Comparison of ENCODE assay signal across 25 cellular contexts in the genomic region with DNA sequence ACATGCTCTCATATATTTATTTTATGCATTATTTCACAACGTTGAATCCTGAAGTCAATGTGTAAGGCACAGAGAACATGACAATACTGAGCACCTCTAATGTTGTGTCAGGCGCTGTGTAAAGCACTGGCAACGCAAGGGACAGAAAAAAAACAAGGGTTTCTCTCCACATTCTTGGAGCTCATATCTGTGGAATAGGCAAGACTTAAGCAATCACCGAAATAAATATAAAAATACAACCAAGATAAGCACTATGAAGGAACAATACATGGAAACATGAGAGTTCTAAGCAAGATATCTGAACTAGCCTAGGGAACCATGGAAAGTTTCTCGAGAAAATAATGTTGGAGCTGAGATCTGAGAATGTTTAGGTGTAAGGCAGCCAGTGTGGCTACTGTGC.
"Had no signal": no experiment of that assay in that cellular context is flagged by ENCODE, and none has a peak within 500 bp of the region (broad histone marks: within the 10 kb centered on the region; RNA-seq: fewer than 3 reads in every experiment).

No MANE protein-coding gene starts in this region.

- H3K36me3 Mint-ChIP-seq: activated CD4-positive, alpha-beta memory T cell treated with anti-CD3 and anti-CD28 coated beads for 36 hours; activated CD8-positive, alpha-beta memory T cell treated with anti-CD3 and anti-CD28 coated beads, Interleukin-2, amount 10 ng/mL, durations not matched to agents 7 days and 5 days; immature natural killer cell; T-cell had no signal

- H3K36me3 ChIP-seq: colonic mucosa, uterus had no signal

- H3K4me3 ChIP-seq: colonic mucosa, lower lobe of right lung, transverse colon, uterus had no signal

- H3K27me3 ChIP-seq: brain microvascular endothelial cell, colonic mucosa, transverse colon, uterus had no signal

- H3K27me3 Mint-ChIP-seq: activated B cell treated with CpG ODN at 0.5 μM for 24 hours; activated CD4-positive, alpha-beta memory T cell treated with anti-CD3 and anti-CD28 coated beads for 36 hours; activated T-helper 17 cell treated with anti-CD3 and anti-CD28 coated beads, Interleukin-2, amount 50 U/mL, for 72 hours; central memory CD8-positive, alpha-beta T cell had no signal

- H3K4me1 ChIP-seq: uterus had no signal

- H3K27ac ChIP-seq: brain microvascular endothelial cell, colonic mucosa, lower lobe of right lung had no signal

- DNase-seq: activated B cell treated with CpG ODN at 0.5 μM for 24 hours; activated CD4-positive, alpha-beta memory T cell treated with anti-CD3 and anti-CD28 coated beads for 36 hours; activated CD4-positive, alpha-beta T cell treated with anti-CD3 and anti-CD28 coated beads for 4 hours; activated CD8-positive, alpha-beta memory T cell treated with anti-CD3 and anti-CD28 coated beads, Interleukin-2, amount 10 ng/mL, durations not matched to agents 7 days and 5 days; activated naive CD4-positive, alpha-beta T cell treated with anti-CD3 and anti-CD28 coated beads for 36 hours; anterior cingulate cortex; brain microvascular endothelial cell; colonic mucosa; endodermal cell; erythroblast; immature natural killer cell; lower lobe of right lung; nucleus accumbens; posterior cingulate gyrus; retina; stimulated activated CD4-positive, alpha-beta T cell treated with anti-CD3 and anti-CD28 coated beads, Interleukin-12 subunit alpha, Interleukin-12 subunit beta, amount 100 ng/mL, for 4 hours; stimulated activated CD4-positive, alpha-beta T cell treated with anti-CD3 and anti-CD28 coated beads, Interleukin-1b, Interleukin-23, amount 100 ng/mL, for 48 hours; stimulated activated CD8-positive, alpha-beta memory T cell treated with anti-CD3 and anti-CD28 coated beads, Interleukin-4, amount 100 ng/mL, for 48 hours; stimulated activated naive CD4-positive, alpha-beta T cell; T-cell; transverse colon; uterus had no signal

- ATAC-seq: activated CD8-positive, alpha-beta memory T cell treated with anti-CD3 and anti-CD28 coated beads, Interleukin-2, amount 10 ng/mL, durations not matched to agents 7 days and 5 days; activated T-helper 17 cell treated with anti-CD3 and anti-CD28 coated beads, Interleukin-2, amount 50 U/mL, for 72 hours; lower lobe of right lung; T-cell had no signal

- H3K9me3 Mint-ChIP-seq: activated B cell treated with CpG ODN at 0.5 μM for 24 hours; activated CD4-positive, alpha-beta memory T cell treated with anti-CD3 and anti-CD28 coated beads for 36 hours; activated naive CD4-positive, alpha-beta T cell treated with anti-CD3 and anti-CD28 coated beads for 36 hours; activated T-helper 17 cell treated with anti-CD3 and anti-CD28 coated beads, Interleukin-2, amount 50 U/mL, for 72 hours; central memory CD8-positive, alpha-beta T cell; endodermal cell; immature natural killer cell; nephron; T-cell had no signal

- H3K4me1 Mint-ChIP-seq: activated B cell treated with CpG ODN at 0.5 μM for 24 hours; activated CD8-positive, alpha-beta memory T cell treated with anti-CD3 and anti-CD28 coated beads, Interleukin-2, amount 10 ng/mL, durations not matched to agents 7 days and 5 days; activated T-helper 17 cell treated with anti-CD3 and anti-CD28 coated beads, Interleukin-2, amount 50 U/mL, for 72 hours; central memory CD8-positive, alpha-beta T cell; immature natural killer cell; nephron; T-cell had no signal

- H3K9me3 ChIP-seq: colonic mucosa, lower lobe of right lung, transverse colon, uterus had no signal

- H3K27ac Mint-ChIP-seq: activated B cell treated with CpG ODN at 0.5 μM for 24 hours; activated CD4-positive, alpha-beta memory T cell treated with anti-CD3 and anti-CD28 coated beads for 36 hours; activated CD8-positive, alpha-beta memory T cell treated with anti-CD3 and anti-CD28 coated beads, Interleukin-2, amount 10 ng/mL, durations not matched to agents 7 days and 5 days; activated naive CD4-positive, alpha-beta T cell treated with anti-CD3 and anti-CD28 coated beads for 36 hours; activated T-helper 17 cell treated with anti-CD3 and anti-CD28 coated beads, Interleukin-2, amount 50 U/mL, for 72 hours; endodermal cell; immature natural killer cell; nephron; T-cell had no signal

- H3K4me3 Mint-ChIP-seq: activated B cell treated with CpG ODN at 0.5 μM for 24 hours; activated CD4-positive, alpha-beta memory T cell treated with anti-CD3 and anti-CD28 coated beads for 36 hours; activated CD8-positive, alpha-beta memory T cell treated with anti-CD3 and anti-CD28 coated beads, Interleukin-2, amount 10 ng/mL, durations not matched to agents 7 days and 5 days; activated naive CD4-positive, alpha-beta T cell treated with anti-CD3 and anti-CD28 coated beads for 36 hours; activated T-helper 17 cell treated with anti-CD3 and anti-CD28 coated beads, Interleukin-2, amount 50 U/mL, for 72 hours; central memory CD8-positive, alpha-beta T cell; endodermal cell; immature natural killer cell; nephron; T-cell had no signal
